Comparison of ENCODE assay signal across 8 cellular contexts in genomic region chr10:114694735-114695134, GRCh38. TPM values are rescaled to one million over a fixed set of nuclear protein-coding genes. Genes with fewer than 3 reads are reported as not detected.
DNase-seq lines count a peak whose midpoint lies in the region; ATAC-seq and TF ChIP-seq lines count a peak whose summit lies in the region.

No MANE protein-coding gene starts in this region.

- H3K9me3 ChIP-seq in A673 (ENCODE audit: low read depth, low read length, poor library complexity, severe bottlenecking) (no peaks in the 10 kb centered on the region), PC-9 (ENCODE audit: insufficient read depth, low read depth) (no peaks in the 10 kb centered on the region)

- peaks cover 16% of the 10 kb centered on the region for H3K4me1 ChIP-seq in A673 (ENCODE audit: insufficient read depth, low read length, poor library complexity, severe bottlenecking)
- H3K4me1 ChIP-seq in PC-9 (replicated peaks; ENCODE audit: insufficient read depth): peaks cover 42% of the 10 kb centered on the region

- H3K27me3 ChIP-seq in A673 (replicated peaks; ENCODE audit: insufficient read depth, low read depth, low read length, poor library complexity): no peaks in the 10 kb centered on the region
- H3K27me3 ChIP-seq in PC-9 (ENCODE audit: insufficient read depth, low read depth): no peaks in the 10 kb centered on the region

- intact Hi-C loops in A673 (cut with micrococcal nuclease; ENCODE audit: unreplicated experiment) (loop anchor here (2.0 to 5.0 kb wide), 2 partner anchors 88 to 144 kb away; no protein-coding TSS in a partner anchor), PC-9 (cut with micrococcal nuclease; ENCODE audit: unreplicated experiment) (no loop called here)

- no peak overlapping the region for H2AFZ ChIP-seq in PC-9

- peaks cover 32% of the 10 kb centered on the region for H3F3A ChIP-seq in PC-9 (ENCODE audit: insufficient read depth, low read depth)

- H3K4me3 ChIP-seq in A673 (ENCODE audit: low read depth, low read length, poor library complexity, severe bottlenecking): no peak overlapping the region
- H3K4me3 ChIP-seq in PC-9: no peak overlapping the region
- no peak overlapping the region for H3K4me3 ChIP-seq in choroid plexus epithelial cell (ENCODE audit: low read depth, low read length)
- H3K4me3 ChIP-seq in retinal pigment epithelial cell (ENCODE audit: low read length): no peak overlapping the region

- BruUV-seq in A673 (replicated peaks; lab: Mats Ljungman, UMichigan) (no TSS peak), PC-9 (replicated peaks; lab: Mats Ljungman, UMichigan) (no TSS peak)

- no peaks in the 10 kb centered on the region for H3K79me2 ChIP-seq in PC-9 (ENCODE audit: low read depth)

- CTCF ChIA-PET in A673 (lab: Charles Lee): interaction anchor here (0.6 to 1.4 kb wide), 5 partner anchors 18 to 391 kb away, joined by 3 to 10 read pairs (median 7); no protein-coding TSS in a partner anchor
- CTCF ChIA-PET in PC-9 (lab: Charles Lee): no interaction called here

- no peaks in the 10 kb centered on the region for H4K20me1 ChIP-seq in PC-9 (ENCODE audit: insufficient read depth)

- H3K36me3 ChIP-seq in A673 (ENCODE audit: insufficient read depth, low read length, poor library complexity, severe bottlenecking): no peaks in the 10 kb centered on the region
- H3K36me3 ChIP-seq in PC-9 (ENCODE audit: low read depth): no peaks in the 10 kb centered on the region

- ATAC-seq in GM18502 (IDR thresholded peaks at IDR 0.05; ENCODE audit: poor library complexity, unreplicated experiment) (peak; percentile 65), GM21737 (IDR thresholded peaks at IDR 0.05; ENCODE audit: unreplicated experiment) (no peak)

- peak; percentile 84 for TF ChIP-seq CTCF in A673 (conservative IDR thresholded peaks at IDR 0.05; ENCODE audit: low read depth, low read length)
- peak; percentile 49 for TF ChIP-seq CTCF in PC-9 (conservative IDR thresholded peaks at IDR 0.05)
- TF ChIP-seq CTCF in choroid plexus epithelial cell (conservative IDR thresholded peaks at IDR 0.05; ENCODE audit: low read depth, low read length): peak; percentile 81
- TF ChIP-seq CTCF in retinal pigment epithelial cell (conservative IDR thresholded peaks at IDR 0.05; ENCODE audit: low read depth, low read length): peak; percentile 65

- no peak overlapping the region for H3K27ac ChIP-seq in A673 (ENCODE audit: low read depth, low read length, poor library complexity, severe bottlenecking)
- H3K27ac ChIP-seq in PC-9: no peak overlapping the region

- POLR2A ChIA-PET in A673 (lab: Charles Lee; ENCODE audit: low non-redundant PET): no interaction called here
- POLR2A ChIA-PET in PC-9 (lab: Charles Lee; ENCODE audit: unreplicated experiment): no interaction called here

- H3K9me2 ChIP-seq in PC-9 (ENCODE audit: insufficient read depth): no peaks in the 10 kb centered on the region

- peak; percentile 68 for DNase-seq in A673 (ENCODE audit: low spot score)
- DNase-seq in PC-9: no peak
- peak; percentile 48 for DNase-seq in choroid plexus epithelial cell (ENCODE audit: low read depth)
- no peak for DNase-seq in retinal pigment epithelial cell (ENCODE audit: low read depth)
- DNase-seq in H4 (ENCODE audit: low spot score): no peak
- DNase-seq in DMS79 (lab: John Stamatoyannopoulos, UW): no peak

- no peak overlapping the region for H3K4me2 ChIP-seq in PC-9

RNA-seq across cellular contexts. Expression of gene ABLIM1, which starts 36.7 kb away (rescaled TPM):
- 34.0 and 38.3 TPM in 2 replicates for total RNA-seq in A673 (2021)
- total RNA-seq in PC-9 (2021): 63.1 and 68.7 TPM in 2 replicates
- total RNA-seq in H4 (2014; rRNA removed; shearing (Covaris generic)): 1.2 and 4.5 TPM in 2 replicates

Comparison
In these comparisons a context has a peak if more than half of its experiments do, and no peak if none do; other contexts are left out.
1. DNase-seq: peak in A673 (single experiment) and choroid plexus epithelial cell (single experiment); none in PC-9 (0 of 2), retinal pigment epithelial cell (single experiment), H4 (single experiment) and DMS79 (single experiment).
2. Peak in every context shown above with its lines, with median percentiles within 50 percentile points of each other: CTCF ChIP-seq.